In genomic region chr18:13437801-13438506, GRCh38 we compare ENCODE assay signal across 10 cellular contexts.
A peak's percentile ranks its signal among the peaks of the same experiment; 100 is the strongest.
DNase-seq lines count a peak whose midpoint lies in the region; ATAC-seq and TF ChIP-seq lines count a peak whose summit lies in the region.
"Had no signal": no experiment of that assay in that cellular context is flagged by ENCODE, and none has a peak within 500 bp of the region (broad histone marks: within the 10 kb centered on the region; RNA-seq: fewer than 3 reads in every experiment).

No MANE protein-coding gene starts in this region.

- no peaks in the 10 kb centered on the region for H3K36me3 Mint-ChIP-seq in H9 (ENCODE audit: insufficient read depth in 1 of 3, low read depth in 3 of 3)
- H3K36me3 Mint-ChIP-seq in activated CD4-positive, alpha-beta T cell treated with anti-CD3 and anti-CD28 coated beads, Interleukin-2, amount 10 ng/mL, durations not matched to agents 24 days and 14 days (ENCODE audit: low read depth): no peaks in the 10 kb centered on the region

- H3K23me2 ChIP-seq in H9 (ENCODE audit: insufficient read length, low read depth, low read length, poor library complexity, severe bottlenecking): no peaks in the 10 kb centered on the region

- H3K18ac ChIP-seq in H9 (ENCODE audit: insufficient read length, low read depth, low read length): peak overlapping the region; percentile 34

- no peak overlapping the region for H3K4ac ChIP-seq in H9 (ENCODE audit: low read depth, low read length)

- no peaks in the 10 kb centered on the region for H3K9me3 Mint-ChIP-seq in H9
- H3K9me3 Mint-ChIP-seq in activated CD4-positive, alpha-beta T cell treated with anti-CD3 and anti-CD28 coated beads, Interleukin-2, amount 10 ng/mL, durations not matched to agents 24 days and 14 days: no peaks in the 10 kb centered on the region

- no peak overlapping the region for H3K4me3 Mint-ChIP-seq in H9
- peak overlapping the region; percentile 70 for H3K4me3 Mint-ChIP-seq in activated CD4-positive, alpha-beta T cell treated with anti-CD3 and anti-CD28 coated beads, Interleukin-2, amount 10 ng/mL, durations not matched to agents 24 days and 14 days

- H3K4me3 ChIP-seq in ascending aorta (no peak overlapping the region), A673 (ENCODE audit: low read depth, low read length, poor library complexity, severe bottlenecking) (no peak overlapping the region), SJCRH30 (no peak overlapping the region)
- H3K4me3 ChIP-seq: body of pancreas had no signal

- H3K36me3 ChIP-seq in ascending aorta (peaks cover 0 to 10% of the 10 kb centered on the region in 2 donors), A673 (ENCODE audit: insufficient read depth, low read length, poor library complexity, severe bottlenecking) (no peaks in the 10 kb centered on the region), SJCRH30 (no peaks in the 10 kb centered on the region)

- no peak overlapping the region for H3K9ac ChIP-seq in H9 (ENCODE audit: extremely low read depth, insufficient read length, low read length)

- H3K4me1 ChIP-seq in H9 (ENCODE audit: insufficient read depth, low read length) (no peaks in the 10 kb centered on the region), ascending aorta (peaks cover 3 to 46% of the 10 kb centered on the region in 2 donors), A673 (ENCODE audit: insufficient read depth, low read length, poor library complexity, severe bottlenecking) (peaks cover 14% of the 10 kb centered on the region), SJCRH30 (no peaks in the 10 kb centered on the region)

- BruUV-seq in A673 (replicated peaks; lab: Mats Ljungman, UMichigan): no TSS peak

- H3K79me1 ChIP-seq in H9 (ENCODE audit: insufficient read depth, low read depth, low read length, poor library complexity, severe bottlenecking): no peaks in the 10 kb centered on the region

- H3T11ph ChIP-seq in H9 (ENCODE audit: low read length): no peak overlapping the region

- H3K56ac ChIP-seq in H9 (ENCODE audit: insufficient read length, low read depth, low read length): no peak overlapping the region

- H4K5ac ChIP-seq in H9 (ENCODE audit: insufficient read length, low read depth, low read length): no peak overlapping the region

- H3K23ac ChIP-seq in H9 (ENCODE audit: insufficient read length, low read depth, low read length): no peak overlapping the region

- POLR2A ChIA-PET in A673 (lab: Charles Lee; ENCODE audit: low non-redundant PET): no interaction called here

- H3K27ac Mint-ChIP-seq in H9: peak overlapping the region in 1 of 3 experiments; percentile 13; a peak in 1 of 7 replicates
- H3K27ac Mint-ChIP-seq in activated CD4-positive, alpha-beta T cell treated with anti-CD3 and anti-CD28 coated beads, Interleukin-2, amount 10 ng/mL, durations not matched to agents 24 days and 14 days: peak overlapping the region; percentile 89

- CTCF ChIA-PET in A673 (lab: Charles Lee): no interaction called here

- H3K27ac ChIP-seq in H9 (ENCODE audit: insufficient read length, low read depth, low read length) (no peak overlapping the region), ascending aorta (peak overlapping the region; percentile 86 to 91), A673 (ENCODE audit: low read depth, low read length, poor library complexity, severe bottlenecking) (no peak overlapping the region), SJCRH30 (no peak overlapping the region)
- H3K27ac ChIP-seq: body of pancreas, RWPE1 had no signal

- no peaks in the 10 kb centered on the region for H3K27me3 ChIP-seq in H9 (ENCODE audit: insufficient read depth, low read length)
- no peaks in the 10 kb centered on the region for H3K27me3 ChIP-seq in ascending aorta
- H3K27me3 ChIP-seq in A673 (replicated peaks; ENCODE audit: insufficient read depth, low read depth, low read length, poor library complexity): no peaks in the 10 kb centered on the region
- H3K27me3 ChIP-seq in SJCRH30: no peaks in the 10 kb centered on the region
- H3K27me3 ChIP-seq: body of pancreas had no signal

- no peak overlapping the region for H2AK5ac ChIP-seq in H9 (ENCODE audit: insufficient read length, low read length)

- TF ChIP-seq CTCF in H9 (conservative IDR thresholded peaks at IDR 0.05): no peak
- no peak for TF ChIP-seq CTCF in ascending aorta (IDR thresholded peaks at IDR 0.05)
- no peak for TF ChIP-seq CTCF in A673 (conservative IDR thresholded peaks at IDR 0.05; ENCODE audit: low read depth, low read length)

- no peak overlapping the region for H4K91ac ChIP-seq in H9 (ENCODE audit: insufficient read length, low read depth, low read length)

- H2BK120ac ChIP-seq in H9 (ENCODE audit: low read depth, low read length, poor library complexity, severe bottlenecking): no peak overlapping the region

- no peak overlapping the region for H2BK12ac ChIP-seq in H9 (ENCODE audit: insufficient read length, low read depth, low read length)

- intact Hi-C loops in activated CD4-positive, alpha-beta T cell treated with anti-CD3 and anti-CD28 coated beads, Interleukin-2, amount 10 ng/mL, durations not matched to agents 24 days and 14 days (cut with micrococcal nuclease): loop anchor here (1.0 to 5.0 kb wide), 7 partner anchors 56 to 599 kb away; no protein-coding TSS in a partner anchor
- intact Hi-C loops in ascending aorta (cut with DNase I) (loop anchor here (2.0 to 5.0 kb wide), 5 partner anchors 56 to 221 kb away; no protein-coding TSS in a partner anchor), sciatic nerve (cut with DNase I) (no loop called here), A673 (cut with micrococcal nuclease; ENCODE audit: unreplicated experiment) (no loop called here)

- no CpG with 5 or more reads among the region's 17 CpGs for WGBS in H9 (ENCODE audit: extremely low coverage, insufficient read length, low lambda C conversion rate)

- H3K4me1 Mint-ChIP-seq in H9: peaks cover 15 to 23% of the 10 kb centered on the region in 2 experiments
- peaks cover 63% of the 10 kb centered on the region for H3K4me1 Mint-ChIP-seq in activated CD4-positive, alpha-beta T cell treated with anti-CD3 and anti-CD28 coated beads, Interleukin-2, amount 10 ng/mL, durations not matched to agents 24 days and 14 days

- no peaks in the 10 kb centered on the region for H3K79me2 ChIP-seq in H9 (ENCODE audit: insufficient read depth, low read length)

- no peak overlapping the region for H3K4me2 ChIP-seq in H9 (ENCODE audit: insufficient read depth, insufficient read length, low read length)

- H2BK15ac ChIP-seq in H9 (ENCODE audit: low read depth, low read length): no peak overlapping the region

- H2AFZ ChIP-seq in H9 (ENCODE audit: low read length): no peak overlapping the region

- no peak overlapping the region for H2BK5ac ChIP-seq in H9 (ENCODE audit: insufficient read length, low read length)

- no peak overlapping the region for H2BK20ac ChIP-seq in H9 (ENCODE audit: low read depth, low read length, poor library complexity, severe bottlenecking)

- H3K14ac ChIP-seq in H9 (ENCODE audit: insufficient read depth, low read length): no peak overlapping the region

- no peak for ATAC-seq in sciatic nerve
- ATAC-seq: body of pancreas had no signal

- no peaks in the 10 kb centered on the region; the same call in 1 of the 2 replicates for H3K27me3 Mint-ChIP-seq in H9 (ENCODE audit: low read depth)
- no peaks in the 10 kb centered on the region for H3K27me3 Mint-ChIP-seq in activated CD4-positive, alpha-beta T cell treated with anti-CD3 and anti-CD28 coated beads, Interleukin-2, amount 10 ng/mL, durations not matched to agents 24 days and 14 days

- peaks cover 2% of the 10 kb centered on the region for H4K20me1 ChIP-seq in H9 (ENCODE audit: control insufficient read depth, insufficient read depth, insufficient read length)

- no peaks in the 10 kb centered on the region for H3K9me3 ChIP-seq in H9 (ENCODE audit: control insufficient read depth, low read depth, low read length)
- no peaks in the 10 kb centered on the region for H3K9me3 ChIP-seq in ascending aorta
- H3K9me3 ChIP-seq in A673 (ENCODE audit: low read depth, low read length, poor library complexity, severe bottlenecking): no peaks in the 10 kb centered on the region
- H3K9me3 ChIP-seq in SJCRH30 (replicated peaks): no peaks in the 10 kb centered on the region
- H3K9me3 ChIP-seq: body of pancreas had no signal

- DNase-seq in H9 (no peak), ascending aorta (ENCODE audit: low spot score in 2 of 2) (no peak), sciatic nerve (ENCODE audit: low spot score) (no peak), A673 (ENCODE audit: low spot score) (no peak), SJCRH30 (no peak), cerebellar cortex (ENCODE audit: low spot score) (no peak)
- DNase-seq in activated CD4-positive, alpha-beta T cell treated with anti-CD3 and anti-CD28 coated beads, Interleukin-2, amount 10 ng/mL, durations not matched to agents 24 days and 14 days: peak; percentile 88
- peak; percentile 39 to 61 for DNase-seq in stimulated activated CD4-positive, alpha-beta T cell treated with anti-CD3 and anti-CD28 coated beads, Interleukin-4, amount 100 ng/mL, for 4 hours
- DNase-seq: body of pancreas had no signal

- H4K8ac ChIP-seq in H9 (replicated peaks; ENCODE audit: insufficient read length, low read depth, low read length): no peak overlapping the region

Comparison
In these comparisons a context has a peak if more than half of its experiments do, and no peak if none do; other contexts are left out.
1. DNase-seq: peak in activated CD4-positive, alpha-beta T cell treated with anti-CD3 and anti-CD28 coated beads, Interleukin-2, amount 10 ng/mL, durations not matched to agents 24 days and 14 days (single experiment) and stimulated activated CD4-positive, alpha-beta T cell treated with anti-CD3 and anti-CD28 coated beads, Interleukin-4, amount 100 ng/mL, for 4 hours (2 of 2); none in H9 (single experiment), ascending aorta (0 of 2), sciatic nerve (single experiment), A673 (single experiment), SJCRH30 (0 of 2) and cerebellar cortex (single experiment).
2. H3K27ac ChIP-seq: peak in ascending aorta (2 of 2); none in H9 (single experiment), A673 (single experiment) and SJCRH30 (single experiment).
3. intact Hi-C loops: an anchor here in activated CD4-positive, alpha-beta T cell treated with anti-CD3 and anti-CD28 coated beads, Interleukin-2, amount 10 ng/mL, durations not matched to agents 24 days and 14 days (1.0 to 5.0 kb wide) and ascending aorta (2.0 to 5.0 kb wide); none called in sciatic nerve and A673.